In the genomic region with DNA sequence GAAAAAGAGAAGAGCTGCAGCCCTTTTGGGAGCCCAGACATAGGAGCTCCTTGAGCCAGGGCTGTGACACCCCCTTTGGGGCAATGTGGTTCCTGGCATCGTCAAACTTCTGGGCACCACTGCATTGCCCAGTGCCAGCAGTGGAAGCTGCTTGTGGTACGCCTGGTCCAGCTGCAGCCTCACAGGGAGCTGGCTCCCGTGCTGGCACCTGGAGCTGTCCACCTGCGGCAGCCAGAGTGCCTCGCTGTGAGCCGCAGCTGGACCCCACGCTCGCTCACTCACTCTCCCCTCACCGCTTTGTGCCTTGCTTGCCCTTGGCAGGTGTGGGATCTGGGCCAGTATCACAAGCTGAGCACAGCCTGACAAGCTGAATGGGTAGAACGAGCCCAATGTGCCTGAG, we compare ENCODE assay signal across 13 cellular contexts.
"Had no signal": no experiment of that assay in that cellular context is flagged by ENCODE, and none has a peak within 500 bp of the region (broad histone marks: within the 10 kb centered on the region; RNA-seq: fewer than 3 reads in every experiment).

No MANE protein-coding gene starts in this region.

- H3K27ac ChIP-seq: colonic mucosa, foreskin keratinocyte, hepatocyte, skin epidermis, vagina had no signal

- H3K4me1 ChIP-seq: colonic mucosa, foreskin keratinocyte, vagina had no signal

- H3K27me3 ChIP-seq: colonic mucosa, foreskin keratinocyte, hepatocyte, vagina had no signal

- H3K79me2 ChIP-seq: hepatocyte had no signal

- H2AFZ ChIP-seq: hepatocyte had no signal

- H3K36me3 ChIP-seq: colonic mucosa, vagina had no signal

- H3K4me3 ChIP-seq: colonic mucosa, hepatocyte, skin epidermis, vagina had no signal

- DNase-seq: cerebellar nuclear complex; colonic mucosa; effector CD4-positive, alpha-beta T cell; erythroblast; foreskin keratinocyte; head of caudate nucleus; kidney glomerular epithelial cell; stimulated activated CD4-positive, alpha-beta T cell treated with anti-CD3 and anti-CD28 coated beads, Interleukin-12 subunit alpha, Interleukin-12 subunit beta, amount 100 ng/mL, for 4 hours; stimulated activated naive CD4-positive, alpha-beta T cell treated with Interleukin-2 at 50 U/mL for 16 hours had no signal

- ATAC-seq: foreskin keratinocyte, sciatic nerve had no signal

- H3K4me2 ChIP-seq: hepatocyte had no signal

- H3K9me3 ChIP-seq: colonic mucosa, vagina had no signal
